In genomic region chr12:95551305-95551704, GRCh38 we compare ENCODE assay signal across 15 cellular contexts. TPM values are rescaled to one million over a fixed set of nuclear protein-coding genes. Genes with fewer than 3 reads are reported as not detected.
DNase-seq lines count a peak whose midpoint lies in the region; ATAC-seq and TF ChIP-seq lines count a peak whose summit lies in the region.
"Had no signal": no experiment of that assay in that cellular context is flagged by ENCODE, and none has a peak within 500 bp of the region (broad histone marks: within the 10 kb centered on the region; RNA-seq: fewer than 3 reads in every experiment).

TSS of gene USP44 (minus strand) at chr12:95551476. CDS start at chr12:95534256, 17,220 bp downstream.

- peak; percentile 10 for DNase-seq in stimulated activated CD4-positive, alpha-beta T cell treated with anti-CD3 and anti-CD28 coated beads, Interleukin-12 subunit alpha, Interleukin-12 subunit beta, amount 100 ng/mL, for 4 hours
- DNase-seq in stimulated activated CD4-positive, alpha-beta T cell treated with anti-CD3 and anti-CD28 coated beads, Interleukin-4, amount 100 ng/mL, for 1 hour = no peak
- DNase-seq in activated T-helper 1 cell treated with anti-CD3 and anti-CD28 coated beads, Interleukin-12 subunit alpha, Interleukin-12 subunit beta, Interleukin-2, Interleukin-4 antibody, amounts not matched to agents 30 ng/mL and 10 ng/mL and 1 ng/mL, durations not matched to agents 14 hours and 24 hours and 36 hours (ENCODE audit: low spot score) = no peak
- DNase-seq in left kidney (ENCODE audit: low read depth, low spot score) = peak; percentile 59
- DNase-seq in upper lobe of right lung = no peak
- DNase-seq in COR-L47 (lab: John Stamatoyannopoulos, UW) = no peak
- DNase-seq in G401 (ENCODE audit: low spot score) = no peak
- DNase-seq: caudate nucleus, GF-D8, kidney, NCI-H146, occipital lobe, SK-N-SH had no signal

- H3K36me3 Mint-ChIP-seq in activated T-helper 1 cell treated with anti-CD3 and anti-CD28 coated beads, Interleukin-12 subunit alpha, Interleukin-12 subunit beta, Interleukin-2, Interleukin-4 antibody, amounts not matched to agents 30 ng/mL and 10 ng/mL and 1 ng/mL, durations not matched to agents 14 hours and 24 hours and 36 hours (ENCODE audit: low read depth) = peaks cover 3% of the 10 kb centered on the region

- no peak within 1 kb of the TSS for H3K27ac ChIP-seq in upper lobe of right lung
- H3K27ac ChIP-seq: esophagus muscularis mucosa had no signal

- in situ Hi-C loops in G401 (cut with HindIII; ENCODE audit: low sequenced_read_pairs) = no loop called here

- peaks cover 4% of the 10 kb centered on the region for H3K27me3 Mint-ChIP-seq in activated T-helper 1 cell treated with anti-CD3 and anti-CD28 coated beads, Interleukin-12 subunit alpha, Interleukin-12 subunit beta, Interleukin-2, Interleukin-4 antibody, amounts not matched to agents 30 ng/mL and 10 ng/mL and 1 ng/mL, durations not matched to agents 14 hours and 24 hours and 36 hours (ENCODE audit: insufficient read depth)

- no peaks in the 10 kb centered on the region for H3K4me1 ChIP-seq in upper lobe of right lung

- peaks cover 8% of the 10 kb centered on the region for H3K27me3 ChIP-seq in upper lobe of right lung
- H3K27me3 ChIP-seq: esophagus muscularis mucosa had no signal

- H3K9me3 ChIP-seq in upper lobe of right lung = no peaks in the 10 kb centered on the region
- H3K9me3 ChIP-seq: SK-N-SH had no signal

- H3K27ac Mint-ChIP-seq in activated T-helper 1 cell treated with anti-CD3 and anti-CD28 coated beads, Interleukin-12 subunit alpha, Interleukin-12 subunit beta, Interleukin-2, Interleukin-4 antibody, amounts not matched to agents 30 ng/mL and 10 ng/mL and 1 ng/mL, durations not matched to agents 14 hours and 24 hours and 36 hours = peak within 1 kb of the TSS; percentile 53

- peaks cover 44% of the 10 kb centered on the region for H3K4me1 Mint-ChIP-seq in activated T-helper 1 cell treated with anti-CD3 and anti-CD28 coated beads, Interleukin-12 subunit alpha, Interleukin-12 subunit beta, Interleukin-2, Interleukin-4 antibody, amounts not matched to agents 30 ng/mL and 10 ng/mL and 1 ng/mL, durations not matched to agents 14 hours and 24 hours and 36 hours (ENCODE audit: low read depth)

- intact Hi-C loops in activated T-helper 1 cell treated with anti-CD3 and anti-CD28 coated beads, Interleukin-12 subunit alpha, Interleukin-12 subunit beta, Interleukin-2, Interleukin-4 antibody, amounts not matched to agents 30 ng/mL and 10 ng/mL and 1 ng/mL, durations not matched to agents 14 hours and 24 hours and 36 hours (cut with micrococcal nuclease) = loop anchor here (5.0 kb wide), 1 partner anchor 391 kb away; the partner anchor contains the start of genes AMDHD1 and CCDC38
- intact Hi-C loops in upper lobe of right lung (cut with DNase I) = no loop called here

- H3K4me3 ChIP-seq in upper lobe of right lung = no peak within 1 kb of the TSS
- H3K4me3 ChIP-seq: esophagus muscularis mucosa had no signal

- H3K4me3 Mint-ChIP-seq in activated T-helper 1 cell treated with anti-CD3 and anti-CD28 coated beads, Interleukin-12 subunit alpha, Interleukin-12 subunit beta, Interleukin-2, Interleukin-4 antibody, amounts not matched to agents 30 ng/mL and 10 ng/mL and 1 ng/mL, durations not matched to agents 14 hours and 24 hours and 36 hours = peak within 1 kb of the TSS; percentile 58

- H3K9me3 Mint-ChIP-seq in activated T-helper 1 cell treated with anti-CD3 and anti-CD28 coated beads, Interleukin-12 subunit alpha, Interleukin-12 subunit beta, Interleukin-2, Interleukin-4 antibody, amounts not matched to agents 30 ng/mL and 10 ng/mL and 1 ng/mL, durations not matched to agents 14 hours and 24 hours and 36 hours = peaks cover 7% of the 10 kb centered on the region

- no peaks in the 10 kb centered on the region for H3K36me3 ChIP-seq in upper lobe of right lung

- ATAC-seq in upper lobe of right lung = no peak
- no peak for ATAC-seq in GM21423 (IDR thresholded peaks at IDR 0.05; ENCODE audit: unreplicated experiment)

- TF ChIP-seq CTCF in upper lobe of right lung (IDR thresholded peaks at IDR 0.05) = no peak

RNA-seq across cellular contexts. Expression of gene USP44, which starts in this region (rescaled TPM):
- 3.6 and 4.4 TPM in 2 replicates for total RNA-seq in activated T-helper 1 cell treated with anti-CD3 and anti-CD28 coated beads, Interleukin-12 subunit alpha, Interleukin-12 subunit beta, Interleukin-2, Interleukin-4 antibody, amounts not matched to agents 30 ng/mL and 10 ng/mL and 1 ng/mL, durations not matched to agents 14 hours and 24 hours and 36 hours
- 14.9 TPM for total RNA-seq in upper lobe of right lung
- 0.34 and 4.2 TPM in 2 replicates for total RNA-seq in G401 (2014; rRNA removed; shearing (Covaris generic))

Comparison
In these comparisons a context has a peak if more than half of its experiments do, and no peak if none do; other contexts are left out.
1. DNase-seq: peak in stimulated activated CD4-positive, alpha-beta T cell treated with anti-CD3 and anti-CD28 coated beads, Interleukin-12 subunit alpha, Interleukin-12 subunit beta, amount 100 ng/mL, for 4 hours (single experiment) and left kidney (single experiment); none in stimulated activated CD4-positive, alpha-beta T cell treated with anti-CD3 and anti-CD28 coated beads, Interleukin-4, amount 100 ng/mL, for 1 hour (single experiment), activated T-helper 1 cell treated with anti-CD3 and anti-CD28 coated beads, Interleukin-12 subunit alpha, Interleukin-12 subunit beta, Interleukin-2, Interleukin-4 antibody, amounts not matched to agents 30 ng/mL and 10 ng/mL and 1 ng/mL, durations not matched to agents 14 hours and 24 hours and 36 hours (single experiment), upper lobe of right lung (single experiment), COR-L47 (single experiment) and G401 (single experiment).